ENCODE assay signal across 7 cellular contexts in genomic region chr16:35170610-35171009, GRCh38.
"Had no signal": no experiment of that assay in that cellular context is flagged by ENCODE, and none has a peak within 500 bp of the region (broad histone marks: within the 10 kb centered on the region; RNA-seq: fewer than 3 reads in every experiment).

No MANE protein-coding gene starts in this region.

- H3K27ac ChIP-seq: HL-60, KMS-11 had no signal

- FAIRE-seq: HTR-8/SVneo, K562 had no signal

- H3K9ac ChIP-seq: KMS-11 had no signal

- ATAC-seq: K562 had no signal

- DNase-seq: IMR-90, KBM-7, KG1 had no signal

- H3K4me2 ChIP-seq: KMS-11 had no signal

- H3K4me3 ChIP-seq: K562 had no signal
